In genomic region chr11:134261626-134262488, GRCh38 we compare ENCODE assay signal across 10 cellular contexts. TPM values are rescaled to one million over a fixed set of nuclear protein-coding genes. Genes with fewer than 3 reads are reported as not detected.
DNase-seq lines count a peak whose midpoint lies in the region; ATAC-seq, FAIRE-seq and TF ChIP-seq lines count a peak whose summit lies in the region.
"Had no signal": no experiment of that assay in that cellular context is flagged by ENCODE, and none has a peak within 500 bp of the region (broad histone marks: within the 10 kb centered on the region; RNA-seq: fewer than 3 reads in every experiment).

No MANE protein-coding gene starts in this region.

- 88 to 89% methylated on average over 10 to 14 of the region's 14 CpGs for WGBS in endodermal cell (ENCODE audit: insufficient coverage in 1 of 2, insufficient read length in 1 of 2), 2 experiments
- 84 to 90% (median 89%) methylated on average over 14 of the region's 14 CpGs for WGBS in spleen, 5 donors

- TF ChIP-seq POLR2A in GM12891 (IDR thresholded peaks at IDR 0.05; ENCODE audit: low read depth, low read length) (no peak), spleen (IDR thresholded peaks at IDR 0.05) (no peak)

- intact Hi-C loops in CD8-positive, alpha-beta T cell (cut with DNase I, micrococcal nuclease) = loop anchor here in 1 of 2 experiments (2.0 kb wide), 1 partner anchor 187 kb away; no protein-coding TSS in a partner anchor
- intact Hi-C loops in spleen (cut with DNase I; ENCODE audit: low total_unique reads) = no loop called here

- H3K36me3 ChIP-seq in CD8-positive, alpha-beta T cell (ENCODE audit: insufficient read depth, low read length) = peaks cover 24% of the 10 kb centered on the region
- H3K36me3 ChIP-seq in endodermal cell (ENCODE audit: control insufficient read depth, insufficient read depth, low read length) = peaks cover 56% of the 10 kb centered on the region
- peaks cover 0 to 86% (median 67%) of the 10 kb centered on the region in 6 donors for H3K36me3 ChIP-seq in spleen

- H3K27me3 ChIP-seq in CD8-positive, alpha-beta T cell (ENCODE audit: insufficient read depth, low read length) = no peaks in the 10 kb centered on the region
- no peaks in the 10 kb centered on the region for H3K27me3 ChIP-seq in endodermal cell (ENCODE audit: control insufficient read depth, insufficient read depth, low read length, poor library complexity, severe bottlenecking)
- H3K27me3 ChIP-seq in spleen (replicated peaks in 1 of 7) = no peaks in the 10 kb centered on the region

- no peaks in the 10 kb centered on the region for H3K9me3 Mint-ChIP-seq in CD8-positive, alpha-beta T cell
- no peaks in the 10 kb centered on the region for H3K9me3 Mint-ChIP-seq in endodermal cell
- H3K9me3 Mint-ChIP-seq: natural killer cell; T-helper 1 cell treated with Interleukin-12 subunit alpha and Interleukin-12 subunit beta and Interleukin-4 antibody, amounts not matched to agents 30 μg/mL and 1 μg/mL, for 36 hours had no signal

- POLR2A ChIA-PET in CD8-positive, alpha-beta T cell (lab: Charles Lee) = interaction anchor here (1.0 to 1.6 kb wide), 3 partner anchors 8 to 33 kb away, joined by 3 to 5 read pairs (median 5); partner anchors contain the start of genes ACAD8 and THYN1

- no peak overlapping the region for H3K4me3 Mint-ChIP-seq in CD8-positive, alpha-beta T cell
- H3K4me3 Mint-ChIP-seq in endodermal cell = no peak overlapping the region
- H3K4me3 Mint-ChIP-seq: natural killer cell; T-helper 1 cell treated with Interleukin-12 subunit alpha and Interleukin-12 subunit beta and Interleukin-4 antibody, amounts not matched to agents 30 μg/mL and 1 μg/mL, for 36 hours had no signal

- H3K4me1 ChIP-seq in CD8-positive, alpha-beta T cell (ENCODE audit: insufficient read depth, low read length) = no peaks in the 10 kb centered on the region
- H3K4me1 ChIP-seq in endodermal cell (ENCODE audit: control insufficient read depth, insufficient read depth, low read length) (no peaks in the 10 kb centered on the region), spleen (peaks cover 0 to 18% (median 0%) of the 10 kb centered on the region in 6 donors)

- CTCF ChIA-PET in CD8-positive, alpha-beta T cell (lab: Charles Lee) = interaction anchor here (0.9 to 4.4 kb wide), 7 partner anchors 8 to 70 kb away, joined by 3 to 37 read pairs (median 3); partner anchors contain the start of genes ACAD8, GLB1L2 and GLB1L3

- H3K9me3 ChIP-seq in CD8-positive, alpha-beta T cell (ENCODE audit: low read length) = no peaks in the 10 kb centered on the region
- H3K9me3 ChIP-seq in endodermal cell (ENCODE audit: control insufficient read depth, low read length) = no peaks in the 10 kb centered on the region
- no peaks in the 10 kb centered on the region for H3K9me3 ChIP-seq in spleen

- H3K27ac Mint-ChIP-seq in CD8-positive, alpha-beta T cell = no peak overlapping the region
- no peak overlapping the region for H3K27ac Mint-ChIP-seq in endodermal cell
- H3K27ac Mint-ChIP-seq: natural killer cell; T-helper 1 cell treated with Interleukin-12 subunit alpha and Interleukin-12 subunit beta and Interleukin-4 antibody, amounts not matched to agents 30 μg/mL and 1 μg/mL, for 36 hours had no signal

- peak; percentile 39 for TF ChIP-seq CTCF in CD8-positive, alpha-beta T cell (IDR thresholded peaks at IDR 0.05)
- TF ChIP-seq CTCF in endodermal cell (conservative IDR thresholded peaks at IDR 0.05) (peak; percentile 85), spleen (IDR thresholded peaks at IDR 0.05 in 8 of 11, conservative IDR thresholded peaks at IDR 0.05 in 3 of 11) (peak in 6 of 11 experiments; percentile 12 to 52 (median 40))

- H3K9ac ChIP-seq in endodermal cell (ENCODE audit: extremely low read depth, low read length, poor library complexity, severe bottlenecking) = no peak overlapping the region

- peaks cover 66% of the 10 kb centered on the region for H3K36me3 Mint-ChIP-seq in CD8-positive, alpha-beta T cell
- peaks cover 51% of the 10 kb centered on the region for H3K36me3 Mint-ChIP-seq in endodermal cell (ENCODE audit: low read depth)

- no peak overlapping the region for H3K4me3 ChIP-seq in CD8-positive, alpha-beta T cell (ENCODE audit: low read depth, low read length)
- H3K4me3 ChIP-seq in endodermal cell (ENCODE audit: low read length) (no peak overlapping the region), spleen (no peak overlapping the region)

- DNase-seq in CD8-positive, alpha-beta T cell = peak in 3 of 7 experiments; percentile 34 to 38 (median 34)
- DNase-seq in GM12891 (ENCODE audit: insufficient read length, low spot score) (no peak), SK-N-DZ (ENCODE audit: low spot score) (peak; percentile 12), endodermal cell (peak; percentile 83), spleen (no peak), T1000 (lab: John Stamatoyannopoulos, UW) (no peak), DMS153 treated with DMSO at 0.1 percent for 48 hours (lab: John Stamatoyannopoulos, UW; ENCODE audit: unreplicated experiment) (no peak), anterior cingulate cortex (lab: John Stamatoyannopoulos, UW) (no peak)
- DNase-seq: natural killer cell had no signal

- no peak overlapping the region for H3K27ac ChIP-seq in CD8-positive, alpha-beta T cell (ENCODE audit: low read depth, low read length)
- H3K27ac ChIP-seq in endodermal cell (ENCODE audit: low read depth, low read length) (no peak overlapping the region), spleen (no peak overlapping the region)

- FAIRE-seq in GM12891 (lab: Jason Lieb, UNC) = peak; percentile 62

- no peaks in the 10 kb centered on the region for H3K27me3 Mint-ChIP-seq in CD8-positive, alpha-beta T cell (ENCODE audit: low read depth)
- H3K27me3 Mint-ChIP-seq in endodermal cell (ENCODE audit: insufficient read depth) = no peaks in the 10 kb centered on the region

- peak; percentile 56 for ATAC-seq in CD8-positive, alpha-beta T cell

- H3K4me1 Mint-ChIP-seq in CD8-positive, alpha-beta T cell (ENCODE audit: low read depth) = peaks cover 2% of the 10 kb centered on the region
- H3K4me1 Mint-ChIP-seq in endodermal cell = peaks cover 2% of the 10 kb centered on the region

TF ChIP-seq in GM12891, 5 proteins besides CTCF, POLR2A, EP300 and RAD21:
- TF ChIP-seq POU2F2 (IDR thresholded peaks at IDR 0.05; ENCODE audit: low read depth, low read length) = no peak
- no peak for TF ChIP-seq POLR2AphosphoS5 (IDR thresholded peaks at IDR 0.05; ENCODE audit: low read depth, low read length)
- no peak for TF ChIP-seq PAX5 (IDR thresholded peaks at IDR 0.05; ENCODE audit: insufficient read depth, low read length, severe bottlenecking)
- TF ChIP-seq SPI1 (IDR thresholded peaks at IDR 0.05; ENCODE audit: low read depth, low read length) = no peak
- no peak for TF ChIP-seq TAF1 (IDR thresholded peaks at IDR 0.05; ENCODE audit: low read depth, low read length)

RNA-seq across cellular contexts. Expression of gene ACAD8, which starts 8.5 kb away (rescaled TPM):
- 10 to 100 TPM; 19.5 to 20.3 TPM for total RNA-seq in CD8-positive, alpha-beta T cell
- 13.4 TPM for polyA plus RNA-seq in GM12891 (2012; ENCODE audit: low read depth, missing spikeins)
- 17.0 and 20.0 TPM in 2 replicates for polyA plus RNA-seq in SK-N-DZ (2014; cell fraction: cytosol; rRNA removed)
- polyA plus RNA-seq in SK-N-DZ (2014; cell fraction: nucleus; rRNA removed) = 72.1 and 80.6 TPM in 2 replicates
- total RNA-seq in endodermal cell (10 to 100 TPM; 35.3 to 37.2 TPM), spleen (10 to 100 TPM; 19.7 to 37.5 (median 28.4) TPM)
- polyA plus RNA-seq in endodermal cell (2013, experiment 1 of 2) = 28.5 TPM
- 26.4 TPM for polyA plus RNA-seq in endodermal cell (2013, experiment 2 of 2)
- 10 to 100 TPM; 15.7 to 20.5 (median 18.9) TPM for polyA plus RNA-seq in spleen

RNA-seq across cellular contexts. Expression of gene THYN1, which starts 8.7 kb away (rescaled TPM):
- total RNA-seq in CD8-positive, alpha-beta T cell = 10 to 100 TPM; 27.1 to 31.5 TPM
- polyA plus RNA-seq in GM12891 (2012; ENCODE audit: low read depth, missing spikeins) = 59.9 TPM
- polyA plus RNA-seq in SK-N-DZ (2014; cell fraction: cytosol; rRNA removed) = 83.2 and 96.3 TPM in 2 replicates
- polyA plus RNA-seq in SK-N-DZ (2014; cell fraction: nucleus; rRNA removed) = 77.0 and 89.1 TPM in 2 replicates
- total RNA-seq in endodermal cell = 10 to 100 TPM; 61.3 to 81.6 TPM
- 92.2 TPM for polyA plus RNA-seq in endodermal cell (2013, experiment 1 of 2)
- 77.7 TPM for polyA plus RNA-seq in endodermal cell (2013, experiment 2 of 2)
- 10 to 100 TPM; 24.5 to 54.8 (median 36.7) TPM for total RNA-seq in spleen
- polyA plus RNA-seq in spleen = 10 to 100 TPM; 40.1 to 54.2 (median 51.9) TPM

RNA-seq across cellular contexts. Expression of gene GLB1L3, which starts 14.3 kb away (rescaled TPM):
- total RNA-seq in CD8-positive, alpha-beta T cell = under 1 TPM; 0.58 to 0.87 TPM
- polyA plus RNA-seq in GM12891 (2012; ENCODE audit: low read depth, missing spikeins) = 0.21 TPM
- polyA plus RNA-seq in SK-N-DZ (2014; cell fraction: cytosol; rRNA removed) = 1.6 and 3.7 TPM in 2 replicates
- polyA plus RNA-seq in SK-N-DZ (2014; cell fraction: nucleus; rRNA removed) = 3.9 and 12.9 TPM in 2 replicates
- 1 to 10 TPM; 2.3 to 7.1 TPM for total RNA-seq in endodermal cell
- polyA plus RNA-seq in endodermal cell (2013, experiment 1 of 2) = 0.43 TPM
- 0.37 TPM for polyA plus RNA-seq in endodermal cell (2013, experiment 2 of 2)
- total RNA-seq in spleen = under 1 TPM in 4 of 7 donors, not detected in 3; 0.14 to 0.25 (median 0.22) TPM
- under 1 TPM in 2 of 3 donors, not detected in 1; 0.13 to 0.21 TPM for polyA plus RNA-seq in spleen

RNA-seq across cellular contexts. Expression of gene VPS26B, which starts 37.4 kb away (rescaled TPM):
- 10 to 100 TPM; 36.8 to 37.8 TPM for total RNA-seq in CD8-positive, alpha-beta T cell
- polyA plus RNA-seq in GM12891 (2012; ENCODE audit: low read depth, missing spikeins) = 10.6 TPM
- polyA plus RNA-seq in SK-N-DZ (2014; cell fraction: cytosol; rRNA removed) = 28.9 and 30.2 TPM in 2 replicates
- polyA plus RNA-seq in SK-N-DZ (2014; cell fraction: nucleus; rRNA removed) = 28.3 and 34.4 TPM in 2 replicates
- 10 to 100 TPM; 32.5 to 33.6 TPM for total RNA-seq in endodermal cell
- polyA plus RNA-seq in endodermal cell (2013, experiment 1 of 2) = 33.1 TPM
- polyA plus RNA-seq in endodermal cell (2013, experiment 2 of 2) = 33.1 TPM
- 10 to 100 TPM; 31.1 to 48.9 (median 43.2) TPM for total RNA-seq in spleen
- polyA plus RNA-seq in spleen = 10 to 100 TPM in 2 of 3 donors, 1 to 10 TPM in 1; 9.7 to 14.8 (median 11.6) TPM

RNA-seq across cellular contexts. Expression of gene NCAPD3, which starts 38.1 kb away (rescaled TPM):
- total RNA-seq in CD8-positive, alpha-beta T cell = 10 to 100 TPM; 30.2 to 30.4 TPM
- 26.3 TPM for polyA plus RNA-seq in GM12891 (2012; ENCODE audit: low read depth, missing spikeins)
- 32.8 and 35.8 TPM in 2 replicates for polyA plus RNA-seq in SK-N-DZ (2014; cell fraction: cytosol; rRNA removed)
- polyA plus RNA-seq in SK-N-DZ (2014; cell fraction: nucleus; rRNA removed) = 28.5 and 39.9 TPM in 2 replicates
- total RNA-seq in endodermal cell (10 to 100 TPM; 42.6 to 45.5 TPM), spleen (10 to 100 TPM; 20.2 to 33.0 (median 24.3) TPM)
- 36.3 TPM for polyA plus RNA-seq in endodermal cell (2013, experiment 1 of 2)
- 34.4 TPM for polyA plus RNA-seq in endodermal cell (2013, experiment 2 of 2)
- polyA plus RNA-seq in spleen = 1 to 10 TPM; 3.0 to 5.5 (median 4.0) TPM

Comparison
In these comparisons a context has a peak if more than half of its experiments do, and no peak if none do; other contexts are left out.
1. DNase-seq: peak in SK-N-DZ (single experiment) and endodermal cell (single experiment); none in GM12891 (single experiment), spleen (single experiment), T1000 (single experiment), DMS153 treated with DMSO at 0.1 percent for 48 hours (single experiment) and anterior cingulate cortex (0 of 58).
2. Peak in every context shown above with its lines, with median percentiles within 50 percentile points of each other: CTCF ChIP-seq.